Comparison of ENCODE assay signal across 8 cellular contexts in genomic region chr14:67934087-67934486, GRCh38.
DNase-seq lines count a peak whose midpoint lies in the region; ATAC-seq, FAIRE-seq and TF ChIP-seq lines count a peak whose summit lies in the region.

No MANE protein-coding gene starts in this region.

- BruUV-seq in endothelial cell of umbilical vein (replicated peaks; lab: Mats Ljungman, UMichigan): no TSS peak

- no peaks in the 10 kb centered on the region for H3K9me2 ChIP-seq in MM.1S (replicated peaks; ENCODE audit: insufficient read depth, low read length)

- H3K27ac ChIP-seq in MM.1S (ENCODE audit: low read length) (no peak overlapping the region), endothelial cell of umbilical vein (ENCODE audit: insufficient read depth, low read depth, low read length) (peak overlapping the region; percentile 27)

- H3K27ac Mint-ChIP-seq in mesothelial cell of epicardium: peak overlapping the region; percentile 86

- dilution Hi-C loops in endothelial cell of umbilical vein (cut with MboI; ENCODE audit: extremely low pct_ligation_motif_present, low sequenced_read_pairs): loop anchor here (25.0 kb wide), 1 partner anchor 878 kb away; no protein-coding TSS in a partner anchor

- H3K4me1 ChIP-seq in MM.1S (ENCODE audit: low read length) (no peaks in the 10 kb centered on the region), endothelial cell of umbilical vein (ENCODE audit: control insufficient read depth, extremely low read depth, insufficient read depth, low read length) (peaks cover 11% of the 10 kb centered on the region)

- H3K36me3 ChIP-seq in MM.1S (replicated peaks; ENCODE audit: insufficient read depth, low read length): no peaks in the 10 kb centered on the region
- no peaks in the 10 kb centered on the region for H3K36me3 ChIP-seq in endothelial cell of umbilical vein (ENCODE audit: control insufficient read depth in 2 of 2, extremely low read depth in 1 of 2, insufficient read depth in 2 of 2, low read length in 2 of 2)

- no peak overlapping the region for H3K4me2 ChIP-seq in MM.1S (ENCODE audit: low read depth, low read length)
- peak overlapping the region; percentile 59 for H3K4me2 ChIP-seq in endothelial cell of umbilical vein (ENCODE audit: insufficient read depth, low read length)

- H3K27me3 Mint-ChIP-seq in mesothelial cell of epicardium (ENCODE audit: low read depth): no peaks in the 10 kb centered on the region

- H3K79me2 ChIP-seq in MM.1S (ENCODE audit: low read length) (no peaks in the 10 kb centered on the region), endothelial cell of umbilical vein (ENCODE audit: control insufficient read depth, insufficient read depth, low read length) (no peaks in the 10 kb centered on the region)

- H3K9me1 ChIP-seq in endothelial cell of umbilical vein (replicated peaks; ENCODE audit: control insufficient read depth, extremely low read depth, insufficient read depth, low read length): no peaks in the 10 kb centered on the region

- no peak for TF ChIP-seq POLR2A in endothelial cell of umbilical vein (IDR thresholded peaks at IDR 0.05; ENCODE audit: low read depth, low read length)

- no peaks in the 10 kb centered on the region for H3F3A ChIP-seq in MM.1S (ENCODE audit: insufficient read depth, low read length)

- H3K27me3 ChIP-seq in MM.1S (replicated peaks; ENCODE audit: insufficient read depth, low read length) (no peaks in the 10 kb centered on the region), endothelial cell of umbilical vein (ENCODE audit: control insufficient read depth in 2 of 2, insufficient read depth in 2 of 2, low read length in 2 of 2) (no peaks in the 10 kb centered on the region)

- peak; percentile 95 for FAIRE-seq in endothelial cell of umbilical vein (lab: Jason Lieb, UNC)

- H3K36me3 Mint-ChIP-seq in mesothelial cell of epicardium: peaks cover 19% of the 10 kb centered on the region

- POLR2A ChIA-PET in endothelial cell of umbilical vein (lab: Charles Lee): interaction anchor here (1.1 to 1.3 kb wide), 2 partner anchors 851 to 859 kb away, joined by 3 to 6 read pairs; partner anchors contain the start of gene ZFP36L1

- H4K20me1 ChIP-seq in MM.1S (ENCODE audit: insufficient read depth, low read length) (no peaks in the 10 kb centered on the region), endothelial cell of umbilical vein (replicated peaks; ENCODE audit: control insufficient read depth, extremely low read depth, insufficient read depth, low read length) (no peaks in the 10 kb centered on the region)

- ATAC-seq in Right ventricle myocardium inferior (peak; percentile 88), HG03439 (IDR thresholded peaks at IDR 0.05; ENCODE audit: unreplicated experiment) (no peak), GM18907 (IDR thresholded peaks at IDR 0.05; ENCODE audit: unreplicated experiment) (no peak)

- intact Hi-C loops in Right ventricle myocardium inferior (cut with DNase I) (no loop called here), cardiac septum (cut with DNase I) (no loop called here), endothelial cell of umbilical vein (cut with micrococcal nuclease) (loop anchor here (1.0 to 5.0 kb wide), 5 partner anchors 52 to 910 kb away; no protein-coding TSS in a partner anchor)

- CTCF ChIA-PET in endothelial cell of umbilical vein (lab: Charles Lee): interaction anchor here (0.6 to 3.9 kb wide), 39 partner anchors 8 to 910 kb away, joined by 3 to 43 read pairs (median 4); no protein-coding TSS in a partner anchor

- no peak overlapping the region for H3K4me3 Mint-ChIP-seq in mesothelial cell of epicardium

- no peak for DNase-seq in Right ventricle myocardium inferior (ENCODE audit: missing footprints)
- DNase-seq in cardiac septum (ENCODE audit: low spot score): no peak
- peak; percentile 44 for DNase-seq in MM.1S
- DNase-seq in SHP77 (lab: John Stamatoyannopoulos, UW): peak; percentile 55 to 61
- DNase-seq in endothelial cell of umbilical vein (ENCODE audit: low read depth, low spot score): peak; percentile 89
- DNase-seq in mesothelial cell of epicardium (ENCODE audit: low spot score in 2 of 2, unreplicated experiment in 2 of 2): no peak

- peaks cover 19% of the 10 kb centered on the region for H3K9me3 Mint-ChIP-seq in mesothelial cell of epicardium

- no peak overlapping the region for H3K9ac ChIP-seq in MM.1S (ENCODE audit: low read length)
- peak overlapping the region; percentile 12 for H3K9ac ChIP-seq in endothelial cell of umbilical vein (replicated peaks; ENCODE audit: extremely low read depth, insufficient read depth, low read length)

- H3K9me3 ChIP-seq in MM.1S (replicated peaks; ENCODE audit: insufficient read depth, low read length) (no peaks in the 10 kb centered on the region), endothelial cell of umbilical vein (replicated peaks; ENCODE audit: control insufficient read depth, insufficient read depth, low read length) (no peaks in the 10 kb centered on the region)

- H3K4me1 Mint-ChIP-seq in mesothelial cell of epicardium: peaks cover 30% of the 10 kb centered on the region

- H2AFZ ChIP-seq in MM.1S (ENCODE audit: low read length) (no peak overlapping the region), endothelial cell of umbilical vein (ENCODE audit: low read depth, low read length) (peak overlapping the region; percentile 78)

- TF ChIP-seq CTCF in MM.1S (IDR thresholded peaks at IDR 0.05; ENCODE audit: low read length) (peak; percentile 54), endothelial cell of umbilical vein (IDR thresholded peaks at IDR 0.05; ENCODE audit: extremely low read depth in 1 of 2, insufficient read depth in 1 of 2, low read depth in 1 of 2, low read length in 2 of 2) (peak; percentile 46 to 57), mesothelial cell of epicardium (IDR thresholded peaks at IDR 0.05; ENCODE audit: unreplicated experiment) (peak; percentile 59)

- H3K4me3 ChIP-seq in MM.1S (ENCODE audit: low read length) (no peak overlapping the region), endothelial cell of umbilical vein (replicated peaks in 1 of 3; ENCODE audit: insufficient read depth in 1 of 3, low read depth in 1 of 3, low read length in 3 of 3) (no peak overlapping the region)

TF ChIP-seq in endothelial cell of umbilical vein, 7 proteins besides CTCF, POLR2A, EP300 and RAD21:
- TF ChIP-seq MYC (IDR thresholded peaks at IDR 0.05; ENCODE audit: low read depth, low read length) (no peak), JUN (IDR thresholded peaks at IDR 0.05; ENCODE audit: borderline replicate concordance, insufficient read depth, insufficient read length, low read depth) (peak; percentile 16)

Comparison
In these comparisons a context has a peak if more than half of its experiments do, and no peak if none do; other contexts are left out.
1. DNase-seq: peak in MM.1S (single experiment), SHP77 (2 of 2) and endothelial cell of umbilical vein (single experiment); none in Right ventricle myocardium inferior (single experiment), cardiac septum (single experiment) and mesothelial cell of epicardium (0 of 2).
2. Peak in every context shown above with its lines, with median percentiles within 50 percentile points of each other: CTCF ChIP-seq.